Comparison of ENCODE assay signal across 8 cellular contexts in genomic region chr2:11784747-11785610, GRCh38. TPM values are rescaled to one million over a fixed set of nuclear protein-coding genes. Genes with fewer than 3 reads are reported as not detected.
DNase-seq lines count a peak whose midpoint lies in the region; ATAC-seq, FAIRE-seq and TF ChIP-seq lines count a peak whose summit lies in the region.

No MANE protein-coding gene starts in this region.

- WGBS in H1 (ENCODE audit: extremely low coverage in 1 of 2, insufficient coverage in 1 of 2, insufficient read length in 1 of 2, insufficient replicate concordance in 2 of 2, low coverage in 1 of 2, low lambda C conversion rate in 2 of 2, missing lambda C conversion rate in 1 of 2), 2 experiments, result 34% methylated on average over 50 of the region's 50 CpGs; no CpG with 5 or more reads in 1 of the 2 experiments

- H3K23ac ChIP-seq in H1 (ENCODE audit: insufficient read length), result no peak overlapping the region

- H3K27me3 Mint-ChIP-seq in memory B cell, result no peaks in the 10 kb centered on the region

- FAIRE-seq in D721Med (lab: Jason Lieb, UNC) (no peak), H1 (lab: Jason Lieb, UNC) (peak; percentile 52)

- no peak overlapping the region for H3K4me3 Mint-ChIP-seq in memory B cell

- no peak overlapping the region for H3K27ac Mint-ChIP-seq in memory B cell

- H2BK20ac ChIP-seq in H1 (ENCODE audit: low read length), result no peak overlapping the region

- DNase-seq in D721Med (ENCODE audit: insufficient read length, low spot score) (peak; percentile 72), Karpas-422 (peak; percentile 51), H1 (ENCODE audit: low read depth in 1 of 2, low spot score in 2 of 2) (peak; percentile 17 to 93), memory B cell (ENCODE audit: low spot score in 2 of 2) (peak; percentile 40 to 63), NCI-H187 treated with DMSO at 0.1 percent for 48 hours (lab: John Stamatoyannopoulos, UW) (no peak)
- peak in 2 of 3 experiments; percentile 27 for DNase-seq in activated CD8-positive, alpha-beta memory T cell treated with anti-CD3 and anti-CD28 coated beads for 48 hours (ENCODE audit: low read depth in 2 of 3, low spot score in 2 of 3)
- peak; percentile 20 for DNase-seq in stimulated activated CD8-positive, alpha-beta memory T cell treated with anti-CD3 and anti-CD28 coated beads, Interleukin-4, amount 100 ng/mL, for 24 hours (ENCODE audit: low read depth)

- no peak overlapping the region for H2BK5ac ChIP-seq in H1 (ENCODE audit: low read depth, low read length)

- no peaks in the 10 kb centered on the region for H3K79me2 ChIP-seq in Karpas-422 (ENCODE audit: low read length)
- H3K79me2 ChIP-seq in H1 (ENCODE audit: control insufficient read depth in 1 of 2, insufficient read depth in 2 of 2, low read length in 2 of 2), result no peaks in the 10 kb centered on the region

- no peak overlapping the region for H2BK120ac ChIP-seq in H1 (replicated peaks; ENCODE audit: low read depth, low read length)

- H3K9me3 Mint-ChIP-seq in memory B cell, result no peaks in the 10 kb centered on the region

- no peak overlapping the region for H3K56ac ChIP-seq in H1 (replicated peaks; ENCODE audit: insufficient read length, low read depth, low read length)

- TF ChIP-seq RAD21 in H1 (IDR thresholded peaks at IDR 0.05 in 1 of 2, conservative IDR thresholded peaks at IDR 0.05 in 1 of 2; ENCODE audit: low read depth in 2 of 2, low read length in 2 of 2), result peak; percentile 45 to 59

- H3K27me3 ChIP-seq in Karpas-422 (ENCODE audit: low read length) (no peaks in the 10 kb centered on the region), H1 (replicated peaks in 1 of 4; ENCODE audit: control insufficient read depth in 3 of 4, extremely low read depth in 1 of 4, insufficient read depth in 3 of 4, low read length in 3 of 4) (no peaks in the 10 kb centered on the region; a peak in 2 of 7 replicates)

- no peak overlapping the region; the same call in 1 of the 2 replicates for H3K18ac ChIP-seq in H1 (ENCODE audit: extremely low read depth, low read length)

- peak overlapping the region; percentile 72; the same call in 1 of the 2 replicates for H4K8ac ChIP-seq in H1 (ENCODE audit: extremely low read depth, insufficient read depth, low read length)

- H3K9me3 ChIP-seq in Karpas-422 (ENCODE audit: low read length) (no peaks in the 10 kb centered on the region), H1 (ENCODE audit: insufficient read depth in 2 of 2, low read depth in 1 of 2, low read length in 1 of 2) (no peaks in the 10 kb centered on the region)

- ATAC-seq in memory B cell (ENCODE audit: low read depth), result peak; percentile 51
- no peak for ATAC-seq in GM21737 (IDR thresholded peaks at IDR 0.05; ENCODE audit: unreplicated experiment)

- CTCF ChIA-PET in H1 (lab: Charles Lee; ENCODE audit: partially characterized antibody), result interaction anchor here (0.8 to 10.8 kb wide), 40 partner anchors 8 to 259 kb away, joined by 3 to 217 read pairs (median 4); partner anchors contain the start of gene LPIN1

- H3K23me2 ChIP-seq in H1 (ENCODE audit: low read depth, low read length), result peaks cover 5% of the 10 kb centered on the region

- TF ChIP-seq CTCF in D721Med (IDR thresholded peaks at IDR 0.05; ENCODE audit: insufficient read depth, missing control alignments) (peak; percentile 70), H1 (IDR thresholded peaks at IDR 0.05; ENCODE audit: control extremely low read depth in 1 of 3, insufficient read depth in 1 of 3, low read depth in 1 of 3, low read length in 3 of 3) (peak; percentile 81 to 94 (median 88))

- no peak overlapping the region for H4K91ac ChIP-seq in H1 (replicated peaks; ENCODE audit: insufficient read length, low read length)

- POLR2A ChIA-PET in H1 (lab: Charles Lee; ENCODE audit: partially characterized antibody), result interaction anchor here (0.6 kb wide), 1 partner anchor 853 kb away, joined by 4 read pairs; no protein-coding TSS in a partner anchor

- H4K20me1 ChIP-seq in Karpas-422 (ENCODE audit: insufficient read depth, low read depth, low read length), result no peaks in the 10 kb centered on the region
- peaks cover 0 to 5% of the 10 kb centered on the region in 2 experiments for H4K20me1 ChIP-seq in H1 (replicated peaks in 1 of 2; ENCODE audit: control insufficient read depth in 1 of 2, insufficient read depth in 2 of 2, low read length in 2 of 2)

- no peak overlapping the region for H3K4ac ChIP-seq in H1 (replicated peaks; ENCODE audit: insufficient read length, low read depth, low read length)

- no peak overlapping the region for H3K14ac ChIP-seq in H1 (ENCODE audit: insufficient read length)

- H3K4me1 Mint-ChIP-seq in memory B cell, result peaks cover 5% of the 10 kb centered on the region

- no peak overlapping the region for H2AK5ac ChIP-seq in H1 (ENCODE audit: low read depth, low read length)

- no peaks in the 10 kb centered on the region for H3K79me1 ChIP-seq in H1 (ENCODE audit: low read depth, low read length)

- no peak overlapping the region for H3K9ac ChIP-seq in Karpas-422 (ENCODE audit: low read length)
- peak overlapping the region in 1 of 4 experiments; percentile 27; a peak in 1 of 7 replicates for H3K9ac ChIP-seq in H1 (replicated peaks in 1 of 4; ENCODE audit: extremely low read depth in 1 of 4, low read depth in 3 of 4, low read length in 3 of 4)

- H2BK15ac ChIP-seq in H1 (ENCODE audit: low read length), result no peak overlapping the region

- no peak overlapping the region for H3K4me3 ChIP-seq in Karpas-422 (ENCODE audit: low read length)
- peak overlapping the region; percentile 39 to 55 (median 43); a peak in 7 of 8 replicates for H3K4me3 ChIP-seq in H1 (ENCODE audit: extremely low read depth in 1 of 4, insufficient read depth in 2 of 4, low read depth in 3 of 4, low read length in 4 of 4)

- H2AFZ ChIP-seq in Karpas-422 (ENCODE audit: low read length) (no peak overlapping the region), H1 (ENCODE audit: low read length) (peak overlapping the region; percentile 85)

- no peak for TF ChIP-seq EP300 in H1 (IDR thresholded peaks at IDR 0.05; ENCODE audit: borderline replicate concordance in 1 of 2, low read depth in 2 of 2, low read length in 2 of 2)

- no peak for TF ChIP-seq POLR2A in H1 (IDR thresholded peaks at IDR 0.05; ENCODE audit: control extremely low read depth in 1 of 2, low read depth in 2 of 2, low read length in 2 of 2)

- H3K27ac ChIP-seq in Karpas-422 (ENCODE audit: low read length) (no peak overlapping the region), H1 (ENCODE audit: low read depth, low read length) (no peak overlapping the region)

- peaks cover 44% of the 10 kb centered on the region for H3K36me3 Mint-ChIP-seq in memory B cell

- H3K4me2 ChIP-seq in Karpas-422 (ENCODE audit: low read depth, low read length, poor library complexity, severe bottlenecking), result no peak overlapping the region
- peak overlapping the region; percentile 39 to 89; a peak in 3 of 4 replicates for H3K4me2 ChIP-seq in H1 (ENCODE audit: insufficient read depth in 1 of 2, low read depth in 2 of 2, low read length in 2 of 2)

- H2BK12ac ChIP-seq in H1 (ENCODE audit: low read depth, low read length), result no peak overlapping the region

- H4K5ac ChIP-seq in H1 (ENCODE audit: insufficient read length, low read depth, low read length), result peak overlapping the region; percentile 70

- H3K4me1 ChIP-seq in Karpas-422 (ENCODE audit: low read length) (no peaks in the 10 kb centered on the region), H1 (replicated peaks in 1 of 4; ENCODE audit: control insufficient read depth in 3 of 4, insufficient read depth in 4 of 4, low read length in 3 of 4) (0 out of 7 replicates have a peak, but pooled peaks cover 0 to 4% (median 0%) of the 10 kb centered on the region in 4 experiments)

- H3K36me3 ChIP-seq in Karpas-422 (ENCODE audit: insufficient read depth, low read length) (no peaks in the 10 kb centered on the region), H1 (ENCODE audit: control insufficient read depth in 2 of 4, insufficient read depth in 4 of 4, low read length in 3 of 4) (peaks cover 0 to 18% (median 0%) of the 10 kb centered on the region in 4 experiments; a peak in 3 of 8 replicates)

- H3K9me2 ChIP-seq in Karpas-422 (replicated peaks; ENCODE audit: insufficient read depth, low read length), result no peaks in the 10 kb centered on the region

TF ChIP-seq in H1, 55 proteins besides CTCF, POLR2A, EP300 and RAD21 (continues in another document):
- TF ChIP-seq SUZ12 (IDR thresholded peaks at IDR 0.05; ENCODE audit: low read length) (no peak), USF2 (IDR thresholded peaks at IDR 0.05; ENCODE audit: low read length) (no peak), SP4 (IDR thresholded peaks at IDR 0.05; ENCODE audit: low read length) (no peak), GTF2F1 (IDR thresholded peaks at IDR 0.05; ENCODE audit: borderline replicate concordance, low read depth, low read length) (no peak), TAF1 (IDR thresholded peaks at IDR 0.05; ENCODE audit: low read depth, low read length) (no peak), ASH2L (IDR thresholded peaks at IDR 0.05; ENCODE audit: low read length) (no peak), SIX5 (IDR thresholded peaks at IDR 0.05; ENCODE audit: low read depth, low read length) (no peak)
- TF ChIP-seq, protein P1, sequence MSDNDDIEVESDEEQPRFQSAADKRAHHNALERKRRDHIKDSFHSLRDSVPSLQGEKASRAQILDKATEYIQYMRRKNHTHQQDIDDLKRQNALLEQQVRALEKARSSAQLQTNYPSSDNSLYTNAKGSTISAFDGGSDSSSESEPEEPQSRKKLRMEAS (IDR thresholded peaks at IDR 0.05), result peak; percentile 79

RNA-seq across cellular contexts. Expression of gene LPIN1, which starts 38.5 kb away (rescaled TPM):
- total RNA-seq in Karpas-422 (2014; rRNA removed; shearing (Covaris generic); ENCODE audit: low replicate concordance), result 4.9 and 10.8 TPM in 2 replicates
- total RNA-seq in H1 (2021; fragmentation: NEBNext Ultra II Directional; extraction: Animal tissue kit (Norgen Biotek cat#: 25700)), result 9.8 and 11.3 TPM in 2 replicates
- polyA plus RNA-seq in H1 (2011; rRNA removed), result 4.3 and 4.7 TPM in 2 replicates
- polyA plus RNA-seq in H1 (2011; cell fraction: cytosol; rRNA removed), result 7.7 TPM
- polyA plus RNA-seq in H1 (2011; cell fraction: nucleus; rRNA removed), result 12.7 TPM
- 3.9 to 5.4 TPM (median 4.5 TPM) in 4 replicates for polyA plus RNA-seq in H1 (2012, experiment 1 of 2)
- 0.63 TPM for polyA plus RNA-seq in H1 (2012, experiment 2 of 2)
- 8.9 TPM for polyA plus RNA-seq in H1 (2013, experiment 1 of 2)
- polyA plus RNA-seq in H1 (2013, experiment 2 of 2), result 9.3 TPM
- 9.1 and 42.2 TPM in 2 replicates for polyA minus RNA-seq in H1 (2011; rRNA and poly(A)+ RNA removed)
- polyA minus RNA-seq in H1 (2011; cell fraction: cytosol; rRNA and poly(A)+ RNA removed), result 4.9 TPM
- 12.4 TPM for polyA minus RNA-seq in H1 (2011; cell fraction: nucleus; rRNA and poly(A)+ RNA removed)
